8 cellular contexts compared by ENCODE assay signal in the genomic region with DNA sequence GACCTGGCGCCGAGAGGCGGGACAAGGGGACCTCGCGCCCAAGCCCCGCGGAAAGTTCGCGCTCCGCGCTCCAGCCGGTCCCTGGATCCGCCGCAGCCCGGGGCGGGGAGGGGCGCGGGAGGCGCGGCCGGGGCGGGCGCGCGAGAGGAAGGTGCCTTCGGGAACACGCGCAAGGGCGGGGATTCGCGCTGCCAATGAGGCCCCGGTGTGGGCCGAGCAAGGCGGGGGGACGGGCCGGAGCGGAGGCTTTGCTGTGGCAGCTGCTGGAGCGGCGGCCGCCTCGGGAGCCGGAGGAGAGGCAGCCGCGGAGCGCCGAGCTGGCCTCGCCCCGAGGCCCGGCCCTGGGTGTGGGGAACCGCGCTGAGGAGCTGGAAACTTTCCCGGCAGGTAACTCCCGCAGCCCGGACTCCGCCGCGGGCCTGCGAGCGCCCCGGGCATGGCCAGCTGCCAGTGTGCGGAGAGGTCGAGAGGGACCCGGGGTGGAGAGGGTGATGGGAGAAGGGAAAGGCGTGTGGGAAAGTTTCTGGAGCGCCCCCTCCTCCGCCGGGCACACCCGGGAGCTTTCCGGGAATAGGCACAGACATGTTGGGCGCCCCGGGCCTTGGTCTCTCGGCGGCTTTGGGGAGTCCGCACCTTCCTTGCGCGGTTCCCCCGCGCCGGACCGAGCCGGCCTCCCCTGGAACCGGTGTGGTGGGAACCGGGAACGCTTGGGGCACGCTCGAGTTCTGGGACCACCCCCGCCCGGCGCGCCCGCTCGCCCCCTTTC. TPM values are rescaled to one million over a fixed set of nuclear protein-coding genes. Genes with fewer than 3 reads are reported as not detected.
DNase-seq lines count a peak whose midpoint lies in the region; ATAC-seq lines count a peak whose summit lies in the region.

TSS of gene TANC1 (plus strand) at position 245 of the 766 bp plus-strand sequence. CDS start 97,271 bp downstream, outside the sequence.

- intact Hi-C loops in activated CD4-positive, alpha-beta T cell treated with anti-CD3 and anti-CD28 coated beads for 36 hours (cut with DNase I, micrococcal nuclease): loop anchor here in 1 of 2 experiments (5.0 kb wide), 1 partner anchor 319 kb away; the partner anchor contains the start of gene WDSUB1
- intact Hi-C loops in dendritic cell treated with granulocyte-macrophage colony-stimulating factor and Interleukin-4, amounts not matched to agents 40 ng/mL and 50 ng/mL, for 4 days (cut with micrococcal nuclease): no loop called here

- H3K27me3 Mint-ChIP-seq in activated CD4-positive, alpha-beta T cell treated with anti-CD3 and anti-CD28 coated beads for 36 hours: peaks cover 36% of the 10 kb centered on the region
- H3K27me3 Mint-ChIP-seq in dendritic cell treated with granulocyte-macrophage colony-stimulating factor and Interleukin-4, amounts not matched to agents 40 ng/mL and 50 ng/mL, for 4 days: peaks cover 70% of the 10 kb centered on the region

- H3K4me3 Mint-ChIP-seq in activated CD4-positive, alpha-beta T cell treated with anti-CD3 and anti-CD28 coated beads for 36 hours: peak within 1 kb of the TSS; percentile 74
- H3K4me3 Mint-ChIP-seq in dendritic cell treated with granulocyte-macrophage colony-stimulating factor and Interleukin-4, amounts not matched to agents 40 ng/mL and 50 ng/mL, for 4 days: peak within 1 kb of the TSS; percentile 81

- ATAC-seq in GM19035 (IDR thresholded peaks at IDR 0.05; ENCODE audit: unreplicated experiment): peak; percentile 94
- peak; percentile 83 for ATAC-seq in HG03159 (IDR thresholded peaks at IDR 0.05; ENCODE audit: unreplicated experiment)
- peak; percentile 97 for ATAC-seq in activated CD4-positive, alpha-beta T cell treated with anti-CD3 and anti-CD28 coated beads for 36 hours
- ATAC-seq in left lobe of liver: peak; percentile 92

- H3K9me3 Mint-ChIP-seq in activated CD4-positive, alpha-beta T cell treated with anti-CD3 and anti-CD28 coated beads for 36 hours (ENCODE audit: low read depth): no peaks in the 10 kb centered on the region
- no peaks in the 10 kb centered on the region for H3K9me3 Mint-ChIP-seq in dendritic cell treated with granulocyte-macrophage colony-stimulating factor and Interleukin-4, amounts not matched to agents 40 ng/mL and 50 ng/mL, for 4 days

- no peaks in the 10 kb centered on the region for H3K36me3 Mint-ChIP-seq in activated CD4-positive, alpha-beta T cell treated with anti-CD3 and anti-CD28 coated beads for 36 hours (ENCODE audit: low read depth)
- no peaks in the 10 kb centered on the region for H3K36me3 Mint-ChIP-seq in dendritic cell treated with granulocyte-macrophage colony-stimulating factor and Interleukin-4, amounts not matched to agents 40 ng/mL and 50 ng/mL, for 4 days (ENCODE audit: low read depth)

- CTCF ChIA-PET in activated CD4-positive, alpha-beta T cell treated with anti-CD3 and anti-CD28 coated beads for 36 hours (lab: Charles Lee): interaction anchor here (0.5 to 1.6 kb wide), 3 partner anchors 10 to 400 kb away, joined by 3 to 5 read pairs (median 3); no protein-coding TSS in a partner anchor

- POLR2A ChIA-PET in activated CD4-positive, alpha-beta T cell treated with anti-CD3 and anti-CD28 coated beads for 36 hours (lab: Charles Lee): interaction anchor here (0.6 kb wide), 1 partner anchor 37 kb away, joined by 3 read pairs; no protein-coding TSS in a partner anchor

- peaks cover 14% of the 10 kb centered on the region for H3K4me1 Mint-ChIP-seq in activated CD4-positive, alpha-beta T cell treated with anti-CD3 and anti-CD28 coated beads for 36 hours
- H3K4me1 Mint-ChIP-seq in dendritic cell treated with granulocyte-macrophage colony-stimulating factor and Interleukin-4, amounts not matched to agents 40 ng/mL and 50 ng/mL, for 4 days (ENCODE audit: low read depth): peaks cover 23% of the 10 kb centered on the region

- no peak within 1 kb of the TSS for H3K27ac Mint-ChIP-seq in activated CD4-positive, alpha-beta T cell treated with anti-CD3 and anti-CD28 coated beads for 36 hours
- peak within 1 kb of the TSS; percentile 66 for H3K27ac Mint-ChIP-seq in dendritic cell treated with granulocyte-macrophage colony-stimulating factor and Interleukin-4, amounts not matched to agents 40 ng/mL and 50 ng/mL, for 4 days

- DNase-seq in Ammon's horn (ENCODE audit: low spot score): peak; percentile 93
- peak; percentile 89 for DNase-seq in NCI-H345 (lab: John Stamatoyannopoulos, UW)
- DNase-seq in activated CD4-positive, alpha-beta T cell treated with anti-CD3 and anti-CD28 coated beads for 36 hours: peak; percentile 86
- peak; percentile 96 for DNase-seq in left lobe of liver (ENCODE audit: low spot score)
- peak; percentile 75 for DNase-seq in stimulated activated CD4-positive, alpha-beta T cell treated with anti-CD3 and anti-CD28 coated beads, Interleukin-1b, Interleukin-23, amount 100 ng/mL, for 48 hours

RNA-seq across cellular contexts. Expression of gene TANC1, which starts in this region (rescaled TPM):
- 1 to 10 TPM in 1 of 2 experiments, under 1 TPM in 1; 0.89 to 1.1 TPM for total RNA-seq in activated CD4-positive, alpha-beta T cell treated with anti-CD3 and anti-CD28 coated beads for 36 hours
- total RNA-seq in left lobe of liver: 5.0 TPM

Comparison
In these comparisons a context has a peak if more than half of its experiments do, and no peak if none do; other contexts are left out.
1. Peak in every context shown above with its lines: DNase-seq and ATAC-seq.